Comparison of ENCODE assay signal across 10 cellular contexts in the genomic region with DNA sequence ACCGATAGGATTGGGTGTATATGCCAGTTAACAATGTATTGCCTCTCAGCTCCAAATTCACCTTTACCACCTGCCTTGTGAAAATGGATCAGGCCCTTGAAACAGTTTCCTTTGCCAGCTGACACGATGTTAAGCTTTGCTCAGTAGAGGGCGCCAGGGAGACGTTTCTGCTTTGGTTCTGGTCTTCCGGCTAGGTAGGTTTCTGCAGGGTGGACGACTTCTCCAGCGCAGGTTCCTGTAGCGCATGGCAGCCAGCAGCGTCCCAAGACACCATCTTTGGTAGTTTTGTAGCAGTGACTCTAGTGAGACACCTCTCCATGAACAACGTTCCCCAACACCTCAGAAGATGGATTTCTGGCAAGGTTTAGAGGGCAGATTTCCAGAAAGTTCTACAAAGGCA. TPM values are rescaled to one million over a fixed set of nuclear protein-coding genes. Genes with fewer than 3 reads are reported as not detected.
DNase-seq lines count a peak whose midpoint lies in the region; ATAC-seq and TF ChIP-seq lines count a peak whose summit lies in the region.
"Had no signal": no experiment of that assay in that cellular context is flagged by ENCODE, and none has a peak within 500 bp of the region (broad histone marks: within the 10 kb centered on the region; RNA-seq: fewer than 3 reads in every experiment).

No MANE protein-coding gene starts in this region.

- no peaks in the 10 kb centered on the region for H3K27me3 Mint-ChIP-seq in activated CD8-positive, alpha-beta T cell treated with anti-CD3 and anti-CD28 coated beads, Interleukin-2, amount 10 ng/mL, durations not matched to agents 7 days and 5 days (ENCODE audit: low read depth)
- H3K27me3 Mint-ChIP-seq in nephron progenitor cell (ENCODE audit: low read depth, poor library complexity), result peaks cover 7% of the 10 kb centered on the region

- POLR2A ChIA-PET in activated CD8-positive, alpha-beta T cell treated with anti-CD3 and anti-CD28 coated beads, Interleukin-2, amount 10 ng/mL, durations not matched to agents 7 days and 5 days (lab: Charles Lee), result interaction anchor here (0.7 to 1.4 kb wide), 2 partner anchors 12 to 149 kb away, joined by 3 read pairs; no protein-coding TSS in a partner anchor

- CTCF ChIA-PET in activated CD8-positive, alpha-beta T cell treated with anti-CD3 and anti-CD28 coated beads, Interleukin-2, amount 10 ng/mL, durations not matched to agents 7 days and 5 days (lab: Charles Lee), result interaction anchor here (0.7 to 2.3 kb wide), 6 partner anchors 8 to 17 kb away, joined by 3 to 11 read pairs (median 6); no protein-coding TSS in a partner anchor

- TF ChIP-seq CTCF in HFF-Myc (IDR thresholded peaks at IDR 0.05; ENCODE audit: low read depth, low read length, missing control alignments), result peak; percentile 46
- TF ChIP-seq CTCF in nephron progenitor cell (IDR thresholded peaks at IDR 0.05), result peak; percentile 33

- H3K4me1 Mint-ChIP-seq in activated CD8-positive, alpha-beta T cell treated with anti-CD3 and anti-CD28 coated beads, Interleukin-2, amount 10 ng/mL, durations not matched to agents 7 days and 5 days (ENCODE audit: low read depth), result no peaks in the 10 kb centered on the region
- H3K4me1 Mint-ChIP-seq in nephron progenitor cell, result peaks cover 5% of the 10 kb centered on the region

- no peaks in the 10 kb centered on the region for H3K9me3 Mint-ChIP-seq in activated CD8-positive, alpha-beta T cell treated with anti-CD3 and anti-CD28 coated beads, Interleukin-2, amount 10 ng/mL, durations not matched to agents 7 days and 5 days (ENCODE audit: insufficient read depth)
- H3K9me3 Mint-ChIP-seq in nephron progenitor cell, result peaks cover 7% of the 10 kb centered on the region

- H3K4me3 ChIP-seq in HFF-Myc (replicated peaks; ENCODE audit: low read depth, low read length), result no peak overlapping the region
- H3K4me3 ChIP-seq: ovary had no signal

- ATAC-seq in activated CD8-positive, alpha-beta T cell treated with anti-CD3 and anti-CD28 coated beads, Interleukin-2, amount 10 ng/mL, durations not matched to agents 7 days and 5 days, result no peak
- ATAC-seq in GM19397 (IDR thresholded peaks at IDR 0.05; ENCODE audit: unreplicated experiment), result no peak
- ATAC-seq in esophagus mucosa, result no peak

- no peak overlapping the region for H3K4me3 Mint-ChIP-seq in activated CD8-positive, alpha-beta T cell treated with anti-CD3 and anti-CD28 coated beads, Interleukin-2, amount 10 ng/mL, durations not matched to agents 7 days and 5 days
- H3K4me3 Mint-ChIP-seq in nephron progenitor cell, result no peak overlapping the region

- no peaks in the 10 kb centered on the region for H3K36me3 Mint-ChIP-seq in activated CD8-positive, alpha-beta T cell treated with anti-CD3 and anti-CD28 coated beads, Interleukin-2, amount 10 ng/mL, durations not matched to agents 7 days and 5 days (ENCODE audit: low read depth)
- H3K36me3 Mint-ChIP-seq in nephron progenitor cell (ENCODE audit: low read depth), result peaks cover 26% of the 10 kb centered on the region

- no peak overlapping the region for H3K27ac Mint-ChIP-seq in activated CD8-positive, alpha-beta T cell treated with anti-CD3 and anti-CD28 coated beads, Interleukin-2, amount 10 ng/mL, durations not matched to agents 7 days and 5 days
- H3K27ac Mint-ChIP-seq in nephron progenitor cell, result no peak overlapping the region

- peak; percentile 2 for DNase-seq in NCI-H2227 (lab: John Stamatoyannopoulos, UW; ENCODE audit: unreplicated experiment)
- DNase-seq in NCI-H2227 treated with DMSO at 0.1 percent for 48 hours (lab: John Stamatoyannopoulos, UW), result no peak
- no peak for DNase-seq in HFF-Myc (ENCODE audit: extremely low read depth, low read depth)
- DNase-seq in activated CD8-positive, alpha-beta T cell treated with anti-CD3 and anti-CD28 coated beads, Interleukin-2, amount 10 ng/mL, durations not matched to agents 7 days and 5 days, result peak; percentile 46
- DNase-seq in nephron progenitor cell, result no peak
- DNase-seq in AG08396 (ENCODE audit: low spot score), result no peak
- DNase-seq: C1 segment of cervical spinal cord, ovary had no signal

RNA-seq across cellular contexts. Expression of a gene that starts 24.0 kb away (rescaled TPM):
- 1 to 10 TPM; 5.9 to 7.1 TPM for total RNA-seq in activated CD8-positive, alpha-beta T cell treated with anti-CD3 and anti-CD28 coated beads, Interleukin-2, amount 10 ng/mL, durations not matched to agents 7 days and 5 days
- 6.0 TPM for total RNA-seq in esophagus mucosa

RNA-seq across cellular contexts. Expression of a gene that starts 32.2 kb away (rescaled TPM):
- total RNA-seq in activated CD8-positive, alpha-beta T cell treated with anti-CD3 and anti-CD28 coated beads, Interleukin-2, amount 10 ng/mL, durations not matched to agents 7 days and 5 days, result 10 to 100 TPM; 66.3 to 67.0 TPM
- total RNA-seq in esophagus mucosa, result 29.0 TPM

Comparison
In these comparisons a context has a peak if more than half of its experiments do, and no peak if none do; other contexts are left out.
1. DNase-seq: peak in NCI-H2227 (single experiment) and activated CD8-positive, alpha-beta T cell treated with anti-CD3 and anti-CD28 coated beads, Interleukin-2, amount 10 ng/mL, durations not matched to agents 7 days and 5 days (single experiment); none in NCI-H2227 treated with DMSO at 0.1 percent for 48 hours (single experiment), HFF-Myc (single experiment), nephron progenitor cell (single experiment) and AG08396 (single experiment).